Comparison of ENCODE assay signal across 27 cellular contexts in genomic region chr4:14368391-14368790, GRCh38.
"Had no signal": no experiment of that assay in that cellular context is flagged by ENCODE, and none has a peak within 500 bp of the region (broad histone marks: within the 10 kb centered on the region; RNA-seq: fewer than 3 reads in every experiment).

No MANE protein-coding gene starts in this region.

- ATAC-seq: activated CD4-positive, alpha-beta T cell treated with anti-CD3 and anti-CD28 coated beads for 36 hours; activated naive CD4-positive, alpha-beta T cell treated with anti-CD3 and anti-CD28 coated beads, Interleukin-2, amount 50 U/mL, for 72 hours; activated T-helper 17 cell treated with anti-CD3 and anti-CD28 coated beads, Interleukin-2, amount 50 U/mL, for 72 hours; left lung; natural killer cell; psoas muscle; right lobe of liver; upper lobe of right lung; WTC11 had no signal

- H3K4me3 Mint-ChIP-seq: activated CD4-positive, alpha-beta T cell treated with anti-CD3 and anti-CD28 coated beads for 36 hours; activated T-cell treated with anti-CD3 and anti-CD28 coated beads, Interleukin-2, amount 50 U/mL, for 24 hours; activated T-helper 17 cell treated with anti-CD3 and anti-CD28 coated beads, Interleukin-2, amount 50 U/mL, for 72 hours; brain; dendritic cell treated with granulocyte-macrophage colony-stimulating factor and Interleukin-4, amounts not matched to agents 40 ng/mL and 50 ng/mL, for 4 days; natural killer cell; T-helper 1 cell treated with Interleukin-12 subunit alpha and Interleukin-12 subunit beta and Interleukin-4 antibody, amounts not matched to agents 30 μg/mL and 1 μg/mL, for 36 hours; WTC11 had no signal

- H3K36me3 Mint-ChIP-seq: activated naive CD4-positive, alpha-beta T cell treated with anti-CD3 and anti-CD28 coated beads, Interleukin-2, amount 50 U/mL, for 72 hours; brain; natural killer cell; WTC11 had no signal

- DNase-seq: activated CD4-positive, alpha-beta T cell treated with anti-CD3 and anti-CD28 coated beads for 36 hours; activated CD4-positive, alpha-beta T cell treated with anti-CD3 and anti-CD28 coated beads, Interleukin-2, amount 50 U/mL, for 4 hours; activated CD8-positive, alpha-beta memory T cell treated with anti-CD3 and anti-CD28 coated beads for 24 hours; activated CD8-positive, alpha-beta memory T cell treated with anti-CD3 and anti-CD28 coated beads, Interleukin-2, amount 50 U/mL, for 4 hours; activated T-cell treated with anti-CD3 and anti-CD28 coated beads, Interleukin-2, amount 50 U/mL, for 24 hours; aorta; effector CD4-positive, alpha-beta T cell; left lung; mammary epithelial cell; midbrain; natural killer cell; ovary; psoas muscle; right lobe of liver; small intestine; stimulated activated CD4-positive, alpha-beta T cell treated with anti-CD3 and anti-CD28 coated beads, Interleukin-2, amount 100 ng/mL, for 48 hours; stimulated activated CD8-positive, alpha-beta memory T cell treated with anti-CD3 and anti-CD28 coated beads, Interleukin-4, amount 100 ng/mL, for 48 hours; stimulated activated naive CD4-positive, alpha-beta T cell; T1000; thyroid gland; upper lobe of right lung had no signal

- H3K27ac Mint-ChIP-seq: activated CD4-positive, alpha-beta T cell treated with anti-CD3 and anti-CD28 coated beads for 36 hours; activated naive CD4-positive, alpha-beta T cell treated with anti-CD3 and anti-CD28 coated beads, Interleukin-2, amount 50 U/mL, for 72 hours; activated T-cell treated with anti-CD3 and anti-CD28 coated beads, Interleukin-2, amount 50 U/mL, for 24 hours; activated T-helper 17 cell treated with anti-CD3 and anti-CD28 coated beads, Interleukin-2, amount 50 U/mL, for 72 hours; dendritic cell treated with granulocyte-macrophage colony-stimulating factor and Interleukin-4, amounts not matched to agents 40 ng/mL and 50 ng/mL, for 4 days; natural killer cell; T-helper 1 cell treated with Interleukin-12 subunit alpha and Interleukin-12 subunit beta and Interleukin-4 antibody, amounts not matched to agents 30 μg/mL and 1 μg/mL, for 36 hours; WTC11 had no signal

- H3K9me3 Mint-ChIP-seq: activated T-cell treated with anti-CD3 and anti-CD28 coated beads, Interleukin-2, amount 50 U/mL, for 24 hours; T-helper 1 cell treated with Interleukin-12 subunit alpha and Interleukin-12 subunit beta and Interleukin-4 antibody, amounts not matched to agents 30 μg/mL and 1 μg/mL, for 36 hours had no signal

- H3K4me1 Mint-ChIP-seq: activated CD4-positive, alpha-beta T cell treated with anti-CD3 and anti-CD28 coated beads for 36 hours; activated T-helper 17 cell treated with anti-CD3 and anti-CD28 coated beads, Interleukin-2, amount 50 U/mL, for 72 hours; natural killer cell had no signal

- H3K27me3 Mint-ChIP-seq: activated CD4-positive, alpha-beta T cell treated with anti-CD3 and anti-CD28 coated beads for 36 hours; activated T-cell treated with anti-CD3 and anti-CD28 coated beads, Interleukin-2, amount 50 U/mL, for 24 hours; activated T-helper 17 cell treated with anti-CD3 and anti-CD28 coated beads, Interleukin-2, amount 50 U/mL, for 72 hours; brain; dendritic cell treated with granulocyte-macrophage colony-stimulating factor and Interleukin-4, amounts not matched to agents 40 ng/mL and 50 ng/mL, for 4 days had no signal
